Comparison of ENCODE assay signal across 8 cellular contexts in the genomic region with DNA sequence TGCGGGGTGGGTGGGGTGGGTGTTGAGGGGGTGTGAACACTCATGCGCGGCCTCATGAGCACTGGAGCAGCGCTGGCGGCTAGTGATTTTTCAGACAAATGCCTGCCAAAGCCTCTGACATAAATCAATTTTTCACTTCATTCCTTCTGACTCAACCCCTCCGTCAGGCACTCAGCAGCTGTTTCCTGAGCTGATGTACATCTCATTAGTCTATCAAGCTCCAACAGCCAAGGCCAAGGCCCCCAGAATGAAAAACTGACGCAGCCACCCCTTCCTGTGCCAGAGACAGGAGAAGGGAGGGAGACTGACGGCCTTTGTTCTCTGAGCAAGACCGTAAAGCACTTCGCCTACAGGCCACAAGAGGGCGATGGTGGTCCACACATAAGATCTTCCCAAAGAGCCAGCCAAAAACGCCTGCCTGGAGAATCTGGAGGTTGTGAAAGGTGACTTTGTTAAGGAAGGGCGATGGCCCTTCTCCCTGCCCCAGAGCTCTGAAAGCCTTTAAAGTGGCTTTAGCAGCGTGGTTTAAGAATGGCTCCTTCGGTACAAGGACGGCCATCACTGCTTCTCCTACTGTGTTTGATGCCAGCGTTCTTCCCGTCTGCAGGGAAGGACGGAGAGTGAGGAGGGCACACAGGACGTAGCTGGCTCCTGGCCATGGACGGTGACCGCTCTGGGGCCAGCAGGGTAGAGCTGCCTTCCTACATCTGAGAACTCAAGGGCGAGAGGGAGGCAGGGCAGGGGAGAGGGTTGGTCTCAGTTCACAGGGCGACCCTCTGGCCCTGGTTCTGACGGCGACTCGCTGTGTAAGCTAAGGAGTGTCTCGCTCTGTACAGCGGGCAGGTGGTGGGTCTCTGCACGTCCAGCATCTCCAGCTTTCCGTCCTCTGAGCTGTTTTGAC. TPM values are rescaled to one million over a fixed set of nuclear protein-coding genes. Genes with fewer than 3 reads are reported as not detected.
DNase-seq lines count a peak whose midpoint lies in the region; ATAC-seq and TF ChIP-seq lines count a peak whose summit lies in the region.

No MANE protein-coding gene starts in this region.

- H2AFZ ChIP-seq in mesenchymal stem cell (ENCODE audit: low read depth, low read length), result peak overlapping the region; percentile 16

- H3K27me3 ChIP-seq in BJ (ENCODE audit: control insufficient read depth, insufficient read depth, low read length), result peaks cover 5% of the 10 kb centered on the region
- H3K27me3 ChIP-seq in mesenchymal stem cell (ENCODE audit: control insufficient read depth in 1 of 2, insufficient read depth in 1 of 2, low read length in 2 of 2), result peaks cover 13 to 36% of the 10 kb centered on the region in 2 experiments

- no peak overlapping the region for H3K4me3 ChIP-seq in BJ (ENCODE audit: low read depth, low read length)
- peak overlapping the region in 1 of 2 experiments; percentile 73 for H3K4me3 ChIP-seq in mesenchymal stem cell (ENCODE audit: insufficient read depth in 1 of 2, low read depth in 1 of 2, low read length in 2 of 2)

- POLR2A ChIA-PET in BJ (lab: Charles Lee), result no interaction called here

- H2BK120ac ChIP-seq in mesenchymal stem cell (ENCODE audit: low read depth, low read length), result no peak overlapping the region

- H2BK12ac ChIP-seq in mesenchymal stem cell (ENCODE audit: low read length in 2 of 2), result peak overlapping the region in 1 of 2 experiments; percentile 33

- ATAC-seq in HG03571 (IDR thresholded peaks at IDR 0.05; ENCODE audit: unreplicated experiment), result peak; percentile 45

- H3K23ac ChIP-seq in mesenchymal stem cell (ENCODE audit: low read length in 2 of 2), result no peak overlapping the region

- H3K18ac ChIP-seq in mesenchymal stem cell (ENCODE audit: low read depth in 1 of 2, low read length in 2 of 2), result peak overlapping the region in 1 of 2 experiments; percentile 4

- peak; percentile 90 for TF ChIP-seq CTCF in BJ (IDR thresholded peaks at IDR 0.05; ENCODE audit: insufficient read depth, low read depth, low read length)

- H2AK5ac ChIP-seq in mesenchymal stem cell (ENCODE audit: low read length, severe bottlenecking), result no peak overlapping the region

- peak overlapping the region; percentile 3 for H4K91ac ChIP-seq in mesenchymal stem cell (ENCODE audit: low read length)

- H4K8ac ChIP-seq in mesenchymal stem cell (ENCODE audit: low read length), result peak overlapping the region; percentile 14

- peak overlapping the region in 1 of 2 experiments; percentile 9 for H3K4ac ChIP-seq in mesenchymal stem cell (ENCODE audit: low read depth in 1 of 2, low read length in 2 of 2)

- H3K4me2 ChIP-seq in mesenchymal stem cell (ENCODE audit: low read length, poor library complexity, severe bottlenecking), result no peak overlapping the region

- 52% methylated on average over 26 of the region's 31 CpGs for WGBS in mesenchymal stem cell

- DNase-seq in BJ (ENCODE audit: low read depth), result peak; percentile 21
- peak; percentile 45 for DNase-seq in GM19240 (ENCODE audit: insufficient read length, low spot score)
- DNase-seq in NCI-H69 (lab: John Stamatoyannopoulos, UW), result peak; percentile 96
- DNase-seq in activated CD4-positive, alpha-beta T cell treated with anti-CD3 and anti-CD28 coated beads, Interleukin-2, amount 50 U/mL, for 48 hours, result peak; percentile 81 to 85
- DNase-seq in ecto neural progenitor cell (ENCODE audit: low spot score), result peak; percentile 86
- DNase-seq in mesenchymal stem cell, result peak; percentile 86
- DNase-seq in stimulated activated CD8-positive, alpha-beta memory T cell treated with anti-CD3 and anti-CD28 coated beads, Interleukin-12 subunit alpha, Interleukin-12 subunit beta, amount 100 ng/mL, for 24 hours (ENCODE audit: extremely low read depth), result peak; percentile 58

- CTCF ChIA-PET in BJ (lab: Yijun Ruan, JAX), result interaction anchor here (0.5 to 4.0 kb wide), 40 partner anchors 8 to 1649 kb away, joined by 3 to 16 read pairs (median 4); no protein-coding TSS in a partner anchor

- H3K4me1 ChIP-seq in mesenchymal stem cell (ENCODE audit: control insufficient read depth, insufficient read depth, low read depth, low read length), result peaks cover 9% of the 10 kb centered on the region

- H3K9me3 ChIP-seq in mesenchymal stem cell (ENCODE audit: control insufficient read depth, low read length), result no peaks in the 10 kb centered on the region

- peak overlapping the region in 1 of 2 experiments; percentile 88 for H3K14ac ChIP-seq in mesenchymal stem cell (ENCODE audit: low read length in 2 of 2)

- no peak overlapping the region for H2BK5ac ChIP-seq in mesenchymal stem cell (ENCODE audit: low read depth, low read length, poor library complexity, severe bottlenecking)

- H3K27ac ChIP-seq in mesenchymal stem cell (ENCODE audit: low read length, poor library complexity, severe bottlenecking), result no peak overlapping the region

- H2BK15ac ChIP-seq in mesenchymal stem cell (ENCODE audit: low read depth, poor library complexity, severe bottlenecking), result no peak overlapping the region

- no peaks in the 10 kb centered on the region for H3K36me3 ChIP-seq in BJ (ENCODE audit: control insufficient read depth, insufficient read depth, low read length)
- H3K36me3 ChIP-seq in mesenchymal stem cell (ENCODE audit: control insufficient read depth in 1 of 2, insufficient read depth in 2 of 2, low read depth in 1 of 2, low read length in 2 of 2), result no peaks in the 10 kb centered on the region

- H3K9ac ChIP-seq in mesenchymal stem cell (ENCODE audit: low read length), result peak overlapping the region; percentile 76

- no peaks in the 10 kb centered on the region for H3K79me1 ChIP-seq in mesenchymal stem cell (replicated peaks; ENCODE audit: low read length, poor library complexity, severe bottlenecking)

RNA-seq across cellular contexts. Expression of a gene that starts 37.1 kb away (rescaled TPM):
- polyA plus RNA-seq in BJ (2011; rRNA removed), result 47.6 and 64.7 TPM in 2 replicates
- 20.1 and 24.7 TPM in 2 replicates for polyA minus RNA-seq in BJ (2011; rRNA and poly(A)+ RNA removed)
- 42.9 TPM for polyA plus RNA-seq in mesenchymal stem cell (2013, experiment 1 of 2)
- 44.0 TPM for polyA plus RNA-seq in mesenchymal stem cell (2013, experiment 2 of 2)

RNA-seq across cellular contexts. Expression of a gene that starts 37.4 kb away (rescaled TPM):
- 134 and 195 TPM in 2 replicates for polyA plus RNA-seq in BJ (2011; rRNA removed)
- 29.1 and 40.1 TPM in 2 replicates for polyA minus RNA-seq in BJ (2011; rRNA and poly(A)+ RNA removed)
- polyA plus RNA-seq in mesenchymal stem cell (2013, experiment 1 of 2), result 670 TPM
- polyA plus RNA-seq in mesenchymal stem cell (2013, experiment 2 of 2), result 669 TPM

Comparison
In these comparisons a context has a peak if more than half of its experiments do, and no peak if none do; other contexts are left out.
1. DNase-seq: peak in every context shown above with its lines; median percentile 96 in NCI-H69; 86 in ecto neural progenitor cell; 86 in mesenchymal stem cell; 83 in activated CD4-positive, alpha-beta T cell treated with anti-CD3 and anti-CD28 coated beads, Interleukin-2, amount 50 U/mL, for 48 hours; 58 in stimulated activated CD8-positive, alpha-beta memory T cell treated with anti-CD3 and anti-CD28 coated beads, Interleukin-12 subunit alpha, Interleukin-12 subunit beta, amount 100 ng/mL, for 24 hours; 45 in GM19240; 21 in BJ.